Comparison of ENCODE assay signal across 8 cellular contexts in genomic region chr16:67109407-67110135, GRCh38. TPM values are rescaled to one million over a fixed set of nuclear protein-coding genes. Genes with fewer than 3 reads are reported as not detected.
DNase-seq lines count a peak whose midpoint lies in the region; ATAC-seq and TF ChIP-seq lines count a peak whose summit lies in the region.

TSS of gene PHAF1 (plus strand) at chr16:67109941. CDS start at chr16:67110176, 235 bp downstream.

- TF ChIP-seq POLR2A in testis (IDR thresholded peaks at IDR 0.05): peak; percentile 20

- no peaks in the 10 kb centered on the region for H4K20me1 ChIP-seq in SU-DHL-6 (ENCODE audit: low read depth, low read length)

- no peak for TF ChIP-seq CTCF in GM10266 (IDR thresholded peaks at IDR 0.05; ENCODE audit: control insufficient read depth, insufficient read depth, low read depth, missing control alignments)
- no peak for TF ChIP-seq CTCF in SU-DHL-6 (IDR thresholded peaks at IDR 0.05; ENCODE audit: insufficient read depth, low read length, poor library complexity, severe bottlenecking)
- TF ChIP-seq CTCF in glutamatergic neuron (IDR thresholded peaks at IDR 0.05; ENCODE audit: partially characterized antibody, unreplicated experiment): no peak
- TF ChIP-seq CTCF in osteocyte (IDR thresholded peaks at IDR 0.05): no peak
- TF ChIP-seq CTCF in testis (IDR thresholded peaks at IDR 0.05): no peak

- H3K4me1 Mint-ChIP-seq in activated naive CD8-positive, alpha-beta T cell treated with anti-CD3 and anti-CD28 coated beads for 36 hours: peaks cover 25% of the 10 kb centered on the region
- H3K4me1 Mint-ChIP-seq in glutamatergic neuron (ENCODE audit: low read depth, unreplicated experiment): peaks cover 1% of the 10 kb centered on the region
- H3K4me1 Mint-ChIP-seq in osteocyte (ENCODE audit: unreplicated experiment): peaks cover 22% of the 10 kb centered on the region

- WGBS in testis, 2 donors: 2 to 6% methylated on average over 35 to 63 of the region's 63 CpGs

- H3K27ac ChIP-seq in SU-DHL-6 (ENCODE audit: low read depth, low read length) (no peak within 1 kb of the TSS), testis (peak within 1 kb of the TSS; percentile 73 to 83)

- H3K9ac ChIP-seq in SU-DHL-6 (ENCODE audit: low read length): peak within 1 kb of the TSS; percentile 79

- peak; percentile 79 for ATAC-seq in HG02610 (IDR thresholded peaks at IDR 0.05; ENCODE audit: unreplicated experiment)

- peak within 1 kb of the TSS; percentile 93 for H3K4me2 ChIP-seq in SU-DHL-6 (ENCODE audit: low read depth, low read length, poor library complexity, severe bottlenecking)

- peaks cover 12% of the 10 kb centered on the region; the same call in 1 of the 2 replicates for H3F3A ChIP-seq in SU-DHL-6 (ENCODE audit: insufficient read depth)

- peak within 1 kb of the TSS; percentile 97 for H3K4me3 Mint-ChIP-seq in activated naive CD8-positive, alpha-beta T cell treated with anti-CD3 and anti-CD28 coated beads for 36 hours
- peak within 1 kb of the TSS; percentile 99 for H3K4me3 Mint-ChIP-seq in glutamatergic neuron (ENCODE audit: unreplicated experiment)
- peak within 1 kb of the TSS; percentile 92 for H3K4me3 Mint-ChIP-seq in osteocyte (ENCODE audit: unreplicated experiment)

- H2AFZ ChIP-seq in SU-DHL-6 (ENCODE audit: low read depth, low read length, severe bottlenecking): peak within 1 kb of the TSS; percentile 82

- peak within 1 kb of the TSS; percentile 78 for H3K27ac Mint-ChIP-seq in activated naive CD8-positive, alpha-beta T cell treated with anti-CD3 and anti-CD28 coated beads for 36 hours
- H3K27ac Mint-ChIP-seq in glutamatergic neuron (ENCODE audit: unreplicated experiment) (peak within 1 kb of the TSS; percentile 93), osteocyte (ENCODE audit: unreplicated experiment) (peak within 1 kb of the TSS; percentile 97)

- H3K4me3 ChIP-seq in SU-DHL-6 (ENCODE audit: insufficient read depth, low read length, poor library complexity, severe bottlenecking) (peak within 1 kb of the TSS; percentile 70), testis (peak within 1 kb of the TSS; percentile 60 to 91)

- peaks cover 1% of the 10 kb centered on the region for H3K36me3 Mint-ChIP-seq in activated naive CD8-positive, alpha-beta T cell treated with anti-CD3 and anti-CD28 coated beads for 36 hours
- H3K36me3 Mint-ChIP-seq in glutamatergic neuron (ENCODE audit: unreplicated experiment) (no peaks in the 10 kb centered on the region), osteocyte (ENCODE audit: unreplicated experiment) (peaks cover 4% of the 10 kb centered on the region)

- H3K79me2 ChIP-seq in SU-DHL-6 (ENCODE audit: insufficient read depth, low read length): peaks cover 30% of the 10 kb centered on the region

- H3K9me3 ChIP-seq in SU-DHL-6 (ENCODE audit: insufficient read depth, low read length) (no peaks in the 10 kb centered on the region), testis (no peaks in the 10 kb centered on the region)

- peaks cover 31% of the 10 kb centered on the region for H3K4me1 ChIP-seq in testis

- no peaks in the 10 kb centered on the region for H3K9me3 Mint-ChIP-seq in activated naive CD8-positive, alpha-beta T cell treated with anti-CD3 and anti-CD28 coated beads for 36 hours
- peaks cover 8% of the 10 kb centered on the region for H3K9me3 Mint-ChIP-seq in glutamatergic neuron (ENCODE audit: unreplicated experiment)
- no peaks in the 10 kb centered on the region for H3K9me3 Mint-ChIP-seq in osteocyte (ENCODE audit: unreplicated experiment)

- no peaks in the 10 kb centered on the region for H3K27me3 ChIP-seq in SU-DHL-6 (ENCODE audit: low read length)
- no peaks in the 10 kb centered on the region for H3K27me3 ChIP-seq in testis

- intact Hi-C loops in testis (cut with DNase I; ENCODE audit: low total_unique reads): no loop called here

- DNase-seq in GM10266 (ENCODE audit: extremely low spot score) (peak; percentile 99), NCI-H1105 (lab: John Stamatoyannopoulos, UW) (peak; percentile 62), glutamatergic neuron (peak; percentile 99), osteocyte (ENCODE audit: extremely low spot score, unreplicated experiment) (peak; percentile 98), testis (peak; percentile 95)
- peak; percentile 97 for DNase-seq in activated naive CD8-positive, alpha-beta T cell treated with anti-CD3 and anti-CD28 coated beads for 36 hours

- no peaks in the 10 kb centered on the region for H3K9me2 ChIP-seq in SU-DHL-6 (replicated peaks; ENCODE audit: insufficient read depth, low read length)

- H3K27me3 Mint-ChIP-seq in activated naive CD8-positive, alpha-beta T cell treated with anti-CD3 and anti-CD28 coated beads for 36 hours: no peaks in the 10 kb centered on the region
- H3K27me3 Mint-ChIP-seq in glutamatergic neuron (ENCODE audit: unreplicated experiment) (peaks cover 10% of the 10 kb centered on the region), osteocyte (ENCODE audit: unreplicated experiment) (no peaks in the 10 kb centered on the region)

- H3K36me3 ChIP-seq in SU-DHL-6 (ENCODE audit: low read length) (no peaks in the 10 kb centered on the region), testis (ENCODE audit: low read depth, missing control alignments) (no peaks in the 10 kb centered on the region)

RNA-seq across cellular contexts. Expression of gene PHAF1, which starts in this region (rescaled TPM):
- total RNA-seq in activated naive CD8-positive, alpha-beta T cell treated with anti-CD3 and anti-CD28 coated beads for 36 hours: 10 to 100 TPM; 13.8 to 14.9 TPM
- total RNA-seq in glutamatergic neuron (ENCODE audit: unreplicated experiment): 27.1 TPM
- 19.5 and 19.8 TPM in 2 replicates for total RNA-seq in osteocyte
- 10 to 100 TPM; 32.6 to 41.6 TPM for total RNA-seq in testis
- 31.2 TPM for polyA plus RNA-seq in testis (ENCODE audit: insufficient read depth, low read depth, low replicate concordance)
